In genomic region chr5:38911933-38912332, GRCh38 we compare ENCODE assay signal across 26 cellular contexts.
"Had no signal": no experiment of that assay in that cellular context is flagged by ENCODE, and none has a peak within 500 bp of the region (broad histone marks: within the 10 kb centered on the region; RNA-seq: fewer than 3 reads in every experiment).

No MANE protein-coding gene starts in this region.

- FAIRE-seq: urothelium cell line had no signal

- H3K9me3 ChIP-seq: stomach, suprapubic skin, testis, thoracic aorta, thyroid gland, tibial nerve, transverse colon, upper lobe of left lung, upper lobe of right lung, uterus, vagina had no signal

- ATAC-seq: stimulated activated effector memory CD8-positive, alpha-beta T cell treated with anti-CD3 and anti-CD28 coated beads, Interleukin-12 subunit alpha, Interleukin-12 subunit beta, amount 100 ng/mL, for 72 hours; stimulated activated memory B cell treated with anti-CD40 and anti-IgM and Interleukin-4, amounts not matched to agents 10 μg/mL and 1 μg/mL and 100 μg/mL, for 72 hours; stimulated activated naive B cell treated with anti-CD40 and anti-IgM and Interleukin-4, amounts not matched to agents 10 μg/mL and 1 μg/mL and 100 μg/mL, for 72 hours; stimulated activated naive CD8-positive, alpha-beta T cell treated with anti-CD3 and anti-CD28 coated beads, Interleukin-15, amount 100 ng/mL, for 72 hours; stimulated activated naive CD8-positive, alpha-beta T cell treated with anti-CD3 and anti-CD28 coated beads, Interleukin-15, Interleukin-2, amounts not matched to agents 100 U/mL and 50 U/mL, for 24 hours; upper lobe of right lung had no signal

- H3K36me3 ChIP-seq: transverse colon, uterus, vagina had no signal

- H3K27ac ChIP-seq: stomach, suprapubic skin, testis, thoracic aorta, thyroid gland, tibial artery, tibial nerve, transverse colon, upper lobe of left lung, upper lobe of right lung, uterus, vagina had no signal

- H3K4me3 ChIP-seq: stomach, suprapubic skin, testis, thoracic aorta, thyroid gland, tibial artery, tibial nerve, transverse colon, upper lobe of left lung, upper lobe of right lung, uterus, vagina had no signal

- DNase-seq: stimulated activated CD4-positive, alpha-beta T cell treated with anti-CD3 and anti-CD28 coated beads, Interleukin-2, amount 100 ng/mL, for 48 hours; stimulated activated CD4-positive, alpha-beta T cell treated with anti-CD3 and anti-CD28 coated beads, Interleukin-4, amount 100 ng/mL, for 1 hour; stimulated activated CD4-positive, alpha-beta T cell treated with anti-CD3 and anti-CD28 coated beads, Interleukin-4, amount 100 ng/mL, for 24 hours; stimulated activated CD4-positive, alpha-beta T cell treated with anti-CD3 and anti-CD28 coated beads, Interleukin-4, amount 100 ng/mL, for 4 hours; stimulated activated CD8-positive, alpha-beta memory T cell treated with anti-CD3 and anti-CD28 coated beads, Interleukin-4, amount 100 ng/mL, for 48 hours; stimulated activated naive B cell treated with anti-CD40 and anti-IgM and Interleukin-4, amounts not matched to agents 10 μg/mL and 1 μg/mL and 100 μg/mL, for 72 hours; stimulated activated naive CD4-positive, alpha-beta T cell; stimulated activated naive CD4-positive, alpha-beta T cell treated with Interleukin-2 at 50 U/mL for 16 hours; stimulated activated naive CD8-positive, alpha-beta T cell treated with anti-CD3 and anti-CD28 coated beads, Interleukin-15, amount 100 ng/mL, for 72 hours; stimulated activated naive CD8-positive, alpha-beta T cell treated with anti-CD3 and anti-CD28 coated beads, Interleukin-15, Interleukin-2, amounts not matched to agents 100 U/mL and 50 U/mL, for 24 hours; stomach; substantia nigra; testis; thyroid gland; tibial artery; transverse colon; upper lobe of left lung; upper lobe of right lung; uterus had no signal

- H3K4me1 ChIP-seq: stomach, suprapubic skin, testis, thyroid gland, tibial artery, tibial nerve, transverse colon, upper lobe of left lung, upper lobe of right lung, uterus, vagina had no signal

- H3K27me3 ChIP-seq: stomach, suprapubic skin, testis, thyroid gland, tibial artery, tibial nerve, transverse colon, upper lobe of left lung, upper lobe of right lung, uterus, vagina had no signal
